ENCODE assay signal across 1 cellular context in genomic region chr18:26657618-26658581, GRCh38.
TF ChIP-seq lines count a peak whose summit lies in the region.

No MANE protein-coding gene starts in this region.

TF ChIP-seq in GM23338, 12 proteins besides CTCF, POLR2A, EP300 and RAD21 (continued from another document):
- TF ChIP-seq, protein P1, sequence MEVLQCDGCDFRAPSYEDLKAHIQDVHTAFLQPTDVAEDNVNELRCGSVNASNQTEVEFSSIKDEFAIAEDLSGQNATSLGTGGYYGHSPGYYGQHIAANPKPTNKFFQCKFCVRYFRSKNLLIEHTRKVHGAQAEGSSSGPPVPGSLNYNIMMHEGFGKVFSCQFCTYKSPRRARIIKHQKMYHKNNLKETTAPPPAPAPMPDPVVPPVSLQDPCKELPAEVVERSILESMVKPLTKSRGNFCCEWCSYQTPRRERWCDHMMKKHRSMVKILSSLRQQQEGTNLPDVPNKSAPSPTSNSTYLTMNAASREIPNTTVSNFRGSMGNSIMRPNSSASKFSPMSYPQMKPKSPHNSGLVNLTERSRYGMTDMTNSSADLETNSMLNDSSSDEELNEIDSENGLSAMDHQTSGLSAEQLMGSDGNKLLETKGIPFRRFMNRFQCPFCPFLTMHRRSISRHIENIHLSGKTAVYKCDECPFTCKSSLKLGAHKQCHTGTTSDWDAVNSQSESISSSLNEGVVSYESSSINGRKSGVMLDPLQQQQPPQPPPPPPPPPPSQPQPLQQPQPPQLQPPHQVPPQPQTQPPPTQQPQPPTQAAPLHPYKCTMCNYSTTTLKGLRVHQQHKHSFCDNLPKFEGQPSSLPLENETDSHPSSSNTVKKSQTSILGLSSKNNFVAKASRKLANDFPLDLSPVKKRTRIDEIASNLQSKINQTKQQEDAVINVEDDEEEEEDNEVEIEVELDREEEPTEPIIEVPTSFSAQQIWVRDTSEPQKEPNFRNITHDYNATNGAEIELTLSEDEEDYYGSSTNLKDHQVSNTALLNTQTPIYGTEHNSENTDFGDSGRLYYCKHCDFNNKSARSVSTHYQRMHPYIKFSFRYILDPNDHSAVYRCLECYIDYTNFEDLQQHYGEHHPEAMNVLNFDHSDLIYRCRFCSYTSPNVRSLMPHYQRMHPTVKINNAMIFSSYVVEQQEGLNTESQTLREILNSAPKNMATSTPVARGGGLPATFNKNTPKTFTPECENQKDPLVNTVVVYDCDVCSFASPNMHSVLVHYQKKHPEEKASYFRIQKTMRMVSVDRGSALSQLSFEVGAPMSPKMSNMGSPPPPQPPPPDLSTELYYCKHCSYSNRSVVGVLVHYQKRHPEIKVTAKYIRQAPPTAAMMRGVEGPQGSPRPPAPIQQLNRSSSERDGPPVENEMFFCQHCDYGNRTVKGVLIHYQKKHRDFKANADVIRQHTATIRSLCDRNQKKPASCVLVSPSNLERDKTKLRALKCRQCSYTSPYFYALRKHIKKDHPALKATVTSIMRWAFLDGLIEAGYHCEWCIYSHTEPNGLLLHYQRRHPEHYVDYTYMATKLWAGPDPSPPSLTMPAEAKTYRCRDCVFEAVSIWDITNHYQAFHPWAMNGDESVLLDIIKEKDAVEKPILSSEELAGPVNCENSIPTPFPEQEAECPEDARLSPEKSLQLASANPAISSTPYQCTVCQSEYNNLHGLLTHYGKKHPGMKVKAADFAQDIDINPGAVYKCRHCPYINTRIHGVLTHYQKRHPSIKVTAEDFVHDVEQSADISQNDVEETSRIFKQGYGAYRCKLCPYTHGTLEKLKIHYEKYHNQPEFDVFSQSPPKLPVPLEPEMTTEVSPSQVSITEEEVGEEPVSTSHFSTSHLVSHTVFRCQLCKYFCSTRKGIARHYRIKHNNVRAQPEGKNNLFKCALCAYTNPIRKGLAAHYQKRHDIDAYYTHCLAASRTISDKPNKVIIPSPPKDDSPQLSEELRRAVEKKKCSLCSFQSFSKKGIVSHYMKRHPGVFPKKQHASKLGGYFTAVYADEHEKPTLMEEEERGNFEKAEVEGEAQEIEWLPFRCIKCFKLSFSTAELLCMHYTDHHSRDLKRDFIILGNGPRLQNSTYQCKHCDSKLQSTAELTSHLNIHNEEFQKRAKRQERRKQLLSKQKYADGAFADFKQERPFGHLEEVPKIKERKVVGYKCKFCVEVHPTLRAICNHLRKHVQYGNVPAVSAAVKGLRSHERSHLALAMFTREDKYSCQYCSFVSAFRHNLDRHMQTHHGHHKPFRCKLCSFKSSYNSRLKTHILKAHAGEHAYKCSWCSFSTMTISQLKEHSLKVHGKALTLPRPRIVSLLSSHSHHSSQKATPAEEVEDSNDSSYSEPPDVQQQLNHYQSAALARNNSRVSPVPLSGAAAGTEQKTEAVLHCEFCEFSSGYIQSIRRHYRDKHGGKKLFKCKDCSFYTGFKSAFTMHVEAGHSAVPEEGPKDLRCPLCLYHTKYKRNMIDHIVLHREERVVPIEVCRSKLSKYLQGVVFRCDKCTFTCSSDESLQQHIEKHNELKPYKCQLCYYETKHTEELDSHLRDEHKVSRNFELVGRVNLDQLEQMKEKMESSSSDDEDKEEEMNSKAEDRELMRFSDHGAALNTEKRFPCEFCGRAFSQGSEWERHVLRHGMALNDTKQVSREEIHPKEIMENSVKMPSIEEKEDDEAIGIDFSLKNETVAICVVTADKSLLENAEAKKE (CRISPR knock-in tag; IDR thresholded peaks at IDR 0.05), result no peak
TF ChIP-seq in GM23338: peak in this region for 0.
